Comparison of ENCODE assay signal across 16 cellular contexts in the genomic region with DNA sequence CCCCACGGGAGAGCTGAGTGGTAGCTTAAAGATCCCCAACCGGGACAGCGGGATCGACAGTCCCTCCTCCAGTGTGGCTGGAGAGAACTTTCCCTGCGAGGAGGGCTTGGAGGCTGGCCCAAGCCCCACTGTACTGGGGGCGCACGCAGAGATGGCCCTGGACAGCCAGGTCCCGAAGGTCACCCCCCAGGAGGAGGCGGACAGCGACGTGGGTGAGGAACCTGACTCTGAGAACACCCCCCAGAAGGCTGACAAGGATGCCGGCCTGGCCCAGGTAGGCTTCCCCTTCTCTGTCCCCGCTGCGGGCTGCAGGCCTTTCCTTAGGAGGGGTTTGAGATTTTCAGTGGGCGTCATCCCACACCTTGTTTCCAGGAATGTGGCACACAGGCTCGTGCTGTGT. TPM values are rescaled to one million over a fixed set of nuclear protein-coding genes. Genes with fewer than 3 reads are reported as not detected.
DNase-seq lines count a peak whose midpoint lies in the region; ATAC-seq and TF ChIP-seq lines count a peak whose summit lies in the region.
"Had no signal": no experiment of that assay in that cellular context is flagged by ENCODE, and none has a peak within 500 bp of the region (broad histone marks: within the 10 kb centered on the region; RNA-seq: fewer than 3 reads in every experiment).

No MANE protein-coding gene starts in this region.

- POLR2A ChIA-PET in CD4-positive, alpha-beta T cell (lab: Charles Lee): interaction anchor here (0.5 to 1.4 kb wide), 3 partner anchors 12 to 130 kb away, joined by 3 to 8 read pairs (median 3); no protein-coding TSS in a partner anchor

- no peaks in the 10 kb centered on the region for H3K9me3 Mint-ChIP-seq in CD4-positive, alpha-beta T cell

- H3K27ac ChIP-seq in CD4-positive, alpha-beta T cell (ENCODE audit: low read depth, low read length): peak overlapping the region; percentile 52
- peak overlapping the region; percentile 2 for H3K27ac ChIP-seq in effector memory CD4-positive, alpha-beta T cell (ENCODE audit: insufficient read depth, low read length, poor library complexity, severe bottlenecking)
- H3K27ac ChIP-seq in osteoblast (ENCODE audit: low read depth, low read length): no peak overlapping the region

- no peaks in the 10 kb centered on the region for H3K9me3 ChIP-seq in CD4-positive, alpha-beta T cell (ENCODE audit: control insufficient read depth, low read length)
- H3K9me3 ChIP-seq in effector memory CD4-positive, alpha-beta T cell (ENCODE audit: control insufficient read depth, low read length): no peaks in the 10 kb centered on the region
- H3K9me3 ChIP-seq in osteoblast (ENCODE audit: low read depth, low read length): no peaks in the 10 kb centered on the region

- CTCF ChIA-PET in CD4-positive, alpha-beta T cell (lab: Charles Lee): interaction anchor here (1.3 kb wide), 1 partner anchor 27 kb away, joined by 3 read pairs; no protein-coding TSS in a partner anchor

- no peak overlapping the region for H3K4me3 ChIP-seq in effector memory CD4-positive, alpha-beta T cell (ENCODE audit: insufficient read depth, low read depth, low read length, poor library complexity, severe bottlenecking)
- H3K4me3 ChIP-seq in osteoblast (ENCODE audit: insufficient read depth, low read length): no peak overlapping the region

- intact Hi-C loops in CD4-positive, alpha-beta T cell (cut with DNase I, micrococcal nuclease): no loop called here

- H3K27me3 ChIP-seq in CD4-positive, alpha-beta T cell (ENCODE audit: control insufficient read depth, insufficient read depth, low read length): no peaks in the 10 kb centered on the region
- no peaks in the 10 kb centered on the region for H3K27me3 ChIP-seq in effector memory CD4-positive, alpha-beta T cell (replicated peaks; ENCODE audit: control insufficient read depth, insufficient read depth, low read length, poor library complexity, severe bottlenecking)
- H3K27me3 ChIP-seq in osteoblast (ENCODE audit: insufficient read depth, low read length): no peaks in the 10 kb centered on the region

- ATAC-seq in CD4-positive, alpha-beta T cell (ENCODE audit: poor library complexity): no peak
- ATAC-seq: HCT116 had no signal

- H3K4me2 ChIP-seq in osteoblast (ENCODE audit: insufficient read depth, low read length): no peak overlapping the region

- H4K20me1 ChIP-seq in osteoblast (ENCODE audit: insufficient read depth, low read length): no peaks in the 10 kb centered on the region

- peaks cover 96% of the 10 kb centered on the region for H3K36me3 Mint-ChIP-seq in CD4-positive, alpha-beta T cell (ENCODE audit: low read depth)

- H3K36me3 ChIP-seq in effector memory CD4-positive, alpha-beta T cell (ENCODE audit: control insufficient read depth, insufficient read depth, low read length): peaks cover 42% of the 10 kb centered on the region
- no peaks in the 10 kb centered on the region for H3K36me3 ChIP-seq in osteoblast (ENCODE audit: insufficient read depth, low read length)

- no peak overlapping the region for H3K4me3 Mint-ChIP-seq in CD4-positive, alpha-beta T cell
- H3K4me3 Mint-ChIP-seq: B cell had no signal

- H3K79me2 ChIP-seq in osteoblast (ENCODE audit: insufficient read depth, low read length): no peaks in the 10 kb centered on the region

- no peak overlapping the region for H2AFZ ChIP-seq in osteoblast (ENCODE audit: low read length)

- peaks cover 70% of the 10 kb centered on the region for H3K4me1 ChIP-seq in effector memory CD4-positive, alpha-beta T cell (ENCODE audit: control insufficient read depth, insufficient read depth, low read length, poor library complexity, severe bottlenecking)
- H3K4me1 ChIP-seq in osteoblast (ENCODE audit: insufficient read depth, low read length): no peaks in the 10 kb centered on the region

- TF ChIP-seq CTCF in CD4-positive, alpha-beta T cell (IDR thresholded peaks at IDR 0.05): no peak
- TF ChIP-seq CTCF in osteoblast (IDR thresholded peaks at IDR 0.05; ENCODE audit: extremely low read depth, low read depth, low read length): no peak

- peak overlapping the region; percentile 85 for H3K27ac Mint-ChIP-seq in CD4-positive, alpha-beta T cell
- H3K27ac Mint-ChIP-seq: B cell had no signal

- peaks cover 88% of the 10 kb centered on the region for H3K4me1 Mint-ChIP-seq in CD4-positive, alpha-beta T cell (ENCODE audit: low read depth)

- peak in 1 of 10 experiments; percentile 27 for DNase-seq in CD4-positive, alpha-beta T cell
- peak; percentile 19 for DNase-seq in D341Med (ENCODE audit: low spot score)
- DNase-seq in effector memory CD4-positive, alpha-beta T cell: no peak
- peak; percentile 32 for DNase-seq in osteoblast (ENCODE audit: insufficient read length, low spot score, missing footprints)
- no peak for DNase-seq in activated effector memory CD4-positive, alpha-beta T cell treated with anti-CD3 and anti-CD28 coated beads, Interleukin-2, amount 50 U/mL, for 16 hours
- DNase-seq in DMS153 (lab: John Stamatoyannopoulos, UW): no peak
- DNase-seq in stimulated activated CD4-positive, alpha-beta T cell treated with anti-CD3 and anti-CD28 coated beads, Interleukin-4, amount 100 ng/mL, for 4 hours: no peak
- DNase-seq: DMS 273 treated with DMSO at 0.1 percent for 48 hours, Karpas-422, MM.1S, NCI-H1105, NCI-H1694 treated with DMSO at 0.1 percent for 48 hours, NCI-H446 treated with DMSO at 0.1 percent for 48 hours, NCI-H748 treated with DMSO at 0.1 percent for 48 hours had no signal

- H3K27me3 Mint-ChIP-seq in CD4-positive, alpha-beta T cell: no peaks in the 10 kb centered on the region
- H3K27me3 Mint-ChIP-seq: B cell had no signal

RNA-seq across cellular contexts. Expression of gene FGD3, which starts 29.1 kb away (rescaled TPM):
- 10 to 100 TPM; 91.0 to 95.7 TPM for total RNA-seq in CD4-positive, alpha-beta T cell
- total RNA-seq in osteoblast: under 0.01 TPM in 1 of 2 replicates, not detected in the other

Comparison
In these comparisons a context has a peak if more than half of its experiments do, and no peak if none do; other contexts are left out.
1. DNase-seq: peak in D341Med (single experiment) and osteoblast (single experiment); none in effector memory CD4-positive, alpha-beta T cell (0 of 3), activated effector memory CD4-positive, alpha-beta T cell treated with anti-CD3 and anti-CD28 coated beads, Interleukin-2, amount 50 U/mL, for 16 hours (single experiment), DMS153 (single experiment) and stimulated activated CD4-positive, alpha-beta T cell treated with anti-CD3 and anti-CD28 coated beads, Interleukin-4, amount 100 ng/mL, for 4 hours (0 of 2).
2. RNA of gene FGD3, which starts 29.1 kb away (total RNA-seq): 91.0 to 95.7 TPM in CD4-positive, alpha-beta T cell; under 0.01 TPM in osteoblast; every median in the first group is over 10 times any median in the second.